ENCODE assay signal across 8 cellular contexts in the genomic region with DNA sequence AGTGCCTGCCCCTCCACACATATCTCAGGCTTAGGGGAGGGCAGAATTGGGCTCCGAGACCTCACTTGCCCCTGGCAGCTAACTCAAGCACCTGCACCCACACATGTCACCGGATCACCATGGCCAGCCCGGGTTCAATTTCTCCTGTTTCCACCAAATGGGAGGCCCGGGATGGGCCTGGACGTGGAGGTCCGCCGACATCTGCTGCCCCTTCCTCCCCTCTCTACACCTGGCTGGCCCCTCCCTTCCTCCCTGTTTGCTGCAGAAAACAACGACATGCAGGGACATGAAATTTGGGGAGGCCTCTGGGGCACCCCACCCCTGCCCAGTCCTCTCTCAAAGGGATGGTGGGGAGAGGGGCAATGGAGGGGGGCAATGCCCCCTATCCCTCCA. TPM values are rescaled to one million over a fixed set of nuclear protein-coding genes. Genes with fewer than 3 reads are reported as not detected.
DNase-seq lines count a peak whose midpoint lies in the region; FAIRE-seq and TF ChIP-seq lines count a peak whose summit lies in the region.

No MANE protein-coding gene starts in this region.

- H3K9me3 Mint-ChIP-seq in CD14-positive monocyte: peaks cover 0 to 3% (median 0%) of the 10 kb centered on the region in 7 donors
- no peaks in the 10 kb centered on the region for H3K9me3 Mint-ChIP-seq in nephron

- no peaks in the 10 kb centered on the region for H3K9me3 ChIP-seq in H1 (ENCODE audit: insufficient read depth in 2 of 2, low read depth in 1 of 2, low read length in 1 of 2)

- H3K9ac ChIP-seq in H1 (replicated peaks in 1 of 4; ENCODE audit: extremely low read depth in 1 of 4, low read depth in 3 of 4, low read length in 3 of 4): peak overlapping the region in 3 of 4 experiments; percentile 34 to 74 (median 38); a peak in 6 of 7 replicates

- no peak overlapping the region for H3K14ac ChIP-seq in H1 (ENCODE audit: insufficient read length)

- H3K4me1 ChIP-seq in H1 (replicated peaks in 1 of 4; ENCODE audit: control insufficient read depth in 3 of 4, insufficient read depth in 4 of 4, low read length in 3 of 4): peaks cover 0 to 18% (median 7%) of the 10 kb centered on the region in 4 experiments; a peak in 5 of 7 replicates

- CTCF ChIA-PET in H1 (lab: Charles Lee; ENCODE audit: partially characterized antibody): interaction anchor here (0.6 to 7.5 kb wide), 12 partner anchors 10 to 294 kb away, joined by 3 to 46 read pairs (median 3); no protein-coding TSS in a partner anchor

- H3K27me3 ChIP-seq in H1 (replicated peaks in 1 of 4; ENCODE audit: control insufficient read depth in 3 of 4, extremely low read depth in 1 of 4, insufficient read depth in 3 of 4, low read length in 3 of 4): no peaks in the 10 kb centered on the region

- intact Hi-C loops in CD14-positive monocyte (cut with micrococcal nuclease): loop anchor here (2.0 to 10.0 kb wide), 3 partner anchors 13 to 101 kb away; no protein-coding TSS in a partner anchor

- H3K79me1 ChIP-seq in H1 (ENCODE audit: low read depth, low read length): 0 out of 2 replicates have a peak, but pooled peaks cover 4% of the 10 kb centered on the region

- H3K79me2 ChIP-seq in H1 (ENCODE audit: control insufficient read depth in 1 of 2, insufficient read depth in 2 of 2, low read length in 2 of 2): peaks cover 0 to 19% of the 10 kb centered on the region in 2 experiments; a peak in 2 of 4 replicates

- H3K23ac ChIP-seq in H1 (ENCODE audit: insufficient read length): no peak overlapping the region

- no peak overlapping the region for H3K4ac ChIP-seq in H1 (replicated peaks; ENCODE audit: insufficient read length, low read depth, low read length)

- TF ChIP-seq CTCF in CD14-positive monocyte (IDR thresholded peaks at IDR 0.05) (no peak), NB4 (IDR thresholded peaks at IDR 0.05; ENCODE audit: low read depth, low read length) (no peak), H1 (IDR thresholded peaks at IDR 0.05; ENCODE audit: control extremely low read depth in 1 of 3, insufficient read depth in 1 of 3, low read depth in 1 of 3, low read length in 3 of 3) (no peak), nephron (IDR thresholded peaks at IDR 0.05; ENCODE audit: unreplicated experiment in 3 of 3) (no peak)

- H4K20me1 ChIP-seq in H1 (replicated peaks in 1 of 2; ENCODE audit: control insufficient read depth in 1 of 2, insufficient read depth in 2 of 2, low read length in 2 of 2): peaks cover 0 to 7% of the 10 kb centered on the region in 2 experiments

- H3K4me3 Mint-ChIP-seq in CD14-positive monocyte: peak overlapping the region; percentile 94 to 96
- peak overlapping the region; percentile 97 to 98 (median 98) for H3K4me3 Mint-ChIP-seq in nephron

- 0 out of 2 replicates have a peak overlapping the region, but pooled peaks have one; percentile 85 for H2BK5ac ChIP-seq in H1 (ENCODE audit: low read depth, low read length)

- WGBS in H1 (ENCODE audit: extremely low coverage in 1 of 2, insufficient coverage in 1 of 2, insufficient read length in 1 of 2, insufficient replicate concordance in 2 of 2, low coverage in 1 of 2, low lambda C conversion rate in 2 of 2, missing lambda C conversion rate in 1 of 2), 2 experiments: 19% methylated on average over 8 of the region's 8 CpGs; no CpG with 5 or more reads in 1 of the 2 experiments

- H3K4me1 Mint-ChIP-seq in CD14-positive monocyte: peaks cover 51% of the 10 kb centered on the region
- H3K4me1 Mint-ChIP-seq in nephron: peaks cover 9% of the 10 kb centered on the region

- H3K4me2 ChIP-seq in H1 (ENCODE audit: insufficient read depth in 1 of 2, low read depth in 2 of 2, low read length in 2 of 2): peak overlapping the region; percentile 91

- H3K27ac ChIP-seq in H1 (ENCODE audit: low read depth, low read length): no peak overlapping the region

- peak overlapping the region; percentile 91 for H3K4me3 ChIP-seq in NB4 (ENCODE audit: low read depth, low read length)
- H3K4me3 ChIP-seq in H1 (ENCODE audit: extremely low read depth in 1 of 4, insufficient read depth in 2 of 4, low read depth in 3 of 4, low read length in 4 of 4): peak overlapping the region; percentile 63 to 94 (median 81)

- H3K36me3 Mint-ChIP-seq in CD14-positive monocyte (peaks cover 15 to 39% of the 10 kb centered on the region in 2 donors), nephron (ENCODE audit: low read depth) (peaks cover 5% of the 10 kb centered on the region)

- H3K23me2 ChIP-seq in H1 (ENCODE audit: low read depth, low read length): peaks cover 13% of the 10 kb centered on the region; the same call in 1 of the 2 replicates

- H3K56ac ChIP-seq in H1 (replicated peaks; ENCODE audit: insufficient read length, low read depth, low read length): peak overlapping the region; percentile 53

- peaks cover 9 to 23% (median 12%) of the 10 kb centered on the region in 3 donors for H3K27me3 Mint-ChIP-seq in CD14-positive monocyte (ENCODE audit: low read depth in 3 of 3)
- H3K27me3 Mint-ChIP-seq in nephron (ENCODE audit: low read depth): no peaks in the 10 kb centered on the region

- H2AFZ ChIP-seq in H1 (ENCODE audit: low read length): no peak overlapping the region

- POLR2A ChIA-PET in H1 (lab: Charles Lee; ENCODE audit: partially characterized antibody): interaction anchor here (0.7 to 4.7 kb wide), 14 partner anchors 8 to 72 kb away, joined by 3 to 18 read pairs (median 4); a partner anchor contains a TSS

- no peak overlapping the region for H4K91ac ChIP-seq in H1 (replicated peaks; ENCODE audit: insufficient read length, low read length)

- H4K5ac ChIP-seq in H1 (ENCODE audit: insufficient read length, low read depth, low read length): peak overlapping the region; percentile 78

- H2AK5ac ChIP-seq in H1 (ENCODE audit: low read depth, low read length): no peak overlapping the region

- no peak overlapping the region for H2BK12ac ChIP-seq in H1 (ENCODE audit: low read depth, low read length)

- H4K8ac ChIP-seq in H1 (ENCODE audit: extremely low read depth, insufficient read depth, low read length): no peak overlapping the region

- no peak for TF ChIP-seq RAD21 in H1 (IDR thresholded peaks at IDR 0.05 in 1 of 2, conservative IDR thresholded peaks at IDR 0.05 in 1 of 2; ENCODE audit: low read depth in 2 of 2, low read length in 2 of 2)

- no peak overlapping the region for H2BK15ac ChIP-seq in H1 (ENCODE audit: low read length)

- TF ChIP-seq EP300 in H1 (IDR thresholded peaks at IDR 0.05; ENCODE audit: borderline replicate concordance in 1 of 2, low read depth in 2 of 2, low read length in 2 of 2): no peak

- peak overlapping the region; percentile 78 for H3K18ac ChIP-seq in H1 (ENCODE audit: extremely low read depth, low read length)

- TF ChIP-seq POLR2A in NB4 (IDR thresholded peaks at IDR 0.05; ENCODE audit: extremely low read depth, insufficient read length) (no peak), H1 (IDR thresholded peaks at IDR 0.05; ENCODE audit: control extremely low read depth in 1 of 2, low read depth in 2 of 2, low read length in 2 of 2) (no peak)

- H2BK20ac ChIP-seq in H1 (ENCODE audit: low read length): no peak overlapping the region

- DNase-seq in CD14-positive monocyte (ENCODE audit: low spot score): no peak
- no peak for DNase-seq in NB4 (ENCODE audit: low read depth)
- no peak for DNase-seq in H1 (ENCODE audit: low read depth in 1 of 2, low spot score in 2 of 2)
- no peak for DNase-seq in kidney glomerular epithelial cell (lab: John Stamatoyannopoulos, UW)
- DNase-seq in dermis blood vessel endothelial cell: no peak
- DNase-seq in NCI-H446 treated with DMSO at 0.1 percent for 48 hours (lab: John Stamatoyannopoulos, UW): no peak
- no peak for DNase-seq in Kasumi-1 (lab: John Stamatoyannopoulos, UW)

- H3K36me3 ChIP-seq in H1 (ENCODE audit: control insufficient read depth in 2 of 4, insufficient read depth in 4 of 4, low read length in 3 of 4): peaks cover 2 to 8% (median 5%) of the 10 kb centered on the region in 4 experiments; a peak in 5 of 8 replicates

- peak overlapping the region in 2 of 7 donors; percentile 32 to 66 for H3K27ac Mint-ChIP-seq in CD14-positive monocyte
- peak overlapping the region; percentile 84 to 93 (median 91) for H3K27ac Mint-ChIP-seq in nephron

- H2BK120ac ChIP-seq in H1 (replicated peaks; ENCODE audit: low read depth, low read length): no peak overlapping the region

- no peak for FAIRE-seq in H1 (lab: Jason Lieb, UNC)

RNA-seq across cellular contexts. Expression of a gene that starts 1.3 kb away (rescaled TPM):
- polyA plus RNA-seq in CD14-positive monocyte (1 to 10 TPM; 6.5 to 8.1 TPM), H1 (2011; rRNA removed) (24.4 and 34.9 TPM in 2 replicates)
- total RNA-seq in H1 (2021; fragmentation: NEBNext Ultra II Directional; extraction: Animal tissue kit (Norgen Biotek cat#: 25700)): 63.8 and 73.1 TPM in 2 replicates
- 21.8 TPM for polyA plus RNA-seq in H1 (2011; cell fraction: cytosol; rRNA removed)
- polyA plus RNA-seq in H1 (2011; cell fraction: nucleus; rRNA removed): 52.7 TPM
- polyA plus RNA-seq in H1 (2012, experiment 1 of 2): 40.6 to 71.6 TPM (median 66.7 TPM) in 4 replicates
- polyA plus RNA-seq in H1 (2012, experiment 2 of 2): 66.5 TPM
- 39.4 TPM for polyA plus RNA-seq in H1 (2013, experiment 1 of 2)
- 39.7 TPM for polyA plus RNA-seq in H1 (2013, experiment 2 of 2)
- 19.5 and 29.8 TPM in 2 replicates for polyA minus RNA-seq in H1 (2011; rRNA and poly(A)+ RNA removed)
- polyA minus RNA-seq in H1 (2011; cell fraction: cytosol; rRNA and poly(A)+ RNA removed): 43.1 TPM
- polyA minus RNA-seq in H1 (2011; cell fraction: nucleus; rRNA and poly(A)+ RNA removed): 20.4 TPM
- 84.2 and 135 TPM in 2 replicates for total RNA-seq in dermis blood vessel endothelial cell

RNA-seq across cellular contexts. Expression of a gene that starts 30.2 kb away (rescaled TPM):
- polyA plus RNA-seq in CD14-positive monocyte (1 to 10 TPM; 2.1 to 2.7 TPM), H1 (2011; rRNA removed) (17.1 and 29.1 TPM in 2 replicates)
- total RNA-seq in H1 (2021; fragmentation: NEBNext Ultra II Directional; extraction: Animal tissue kit (Norgen Biotek cat#: 25700)): 24.4 and 24.8 TPM in 2 replicates
- 16.6 TPM for polyA plus RNA-seq in H1 (2011; cell fraction: cytosol; rRNA removed)
- polyA plus RNA-seq in H1 (2011; cell fraction: nucleus; rRNA removed): 36.2 TPM
- 22.3 to 27.7 TPM (median 25.3 TPM) in 4 replicates for polyA plus RNA-seq in H1 (2012, experiment 1 of 2)
- polyA plus RNA-seq in H1 (2012, experiment 2 of 2): 18.2 TPM
- 31.2 TPM for polyA plus RNA-seq in H1 (2013, experiment 1 of 2)
- 30.1 TPM for polyA plus RNA-seq in H1 (2013, experiment 2 of 2)
- polyA minus RNA-seq in H1 (2011; rRNA and poly(A)+ RNA removed): 9.1 and 10.6 TPM in 2 replicates
- polyA minus RNA-seq in H1 (2011; cell fraction: cytosol; rRNA and poly(A)+ RNA removed): 10.7 TPM
- 13.1 TPM for polyA minus RNA-seq in H1 (2011; cell fraction: nucleus; rRNA and poly(A)+ RNA removed)
- total RNA-seq in dermis blood vessel endothelial cell: 16.7 and 21.5 TPM in 2 replicates

RNA-seq across cellular contexts. Expression of a gene that starts 30.6 kb away (rescaled TPM):
- polyA plus RNA-seq in CD14-positive monocyte (10 to 100 TPM; 37.5 to 48.0 TPM), H1 (2011; rRNA removed) (187 and 298 TPM in 2 replicates)
- 120 and 124 TPM in 2 replicates for total RNA-seq in H1 (2021; fragmentation: NEBNext Ultra II Directional; extraction: Animal tissue kit (Norgen Biotek cat#: 25700))
- polyA plus RNA-seq in H1 (2011; cell fraction: cytosol; rRNA removed): 187 TPM
- 357 TPM for polyA plus RNA-seq in H1 (2011; cell fraction: nucleus; rRNA removed)
- polyA plus RNA-seq in H1 (2012, experiment 1 of 2): 79.5 to 127 TPM (median 116 TPM) in 4 replicates
- polyA plus RNA-seq in H1 (2012, experiment 2 of 2): 86.4 TPM
- 74.9 TPM for polyA plus RNA-seq in H1 (2013, experiment 1 of 2)
- polyA plus RNA-seq in H1 (2013, experiment 2 of 2): 72.9 TPM
- 98.5 and 101 TPM in 2 replicates for polyA minus RNA-seq in H1 (2011; rRNA and poly(A)+ RNA removed)
- polyA minus RNA-seq in H1 (2011; cell fraction: cytosol; rRNA and poly(A)+ RNA removed): 89.5 TPM
- polyA minus RNA-seq in H1 (2011; cell fraction: nucleus; rRNA and poly(A)+ RNA removed): 111 TPM
- total RNA-seq in dermis blood vessel endothelial cell: 90.9 and 135 TPM in 2 replicates

RNA-seq across cellular contexts. Expression of a gene that starts 54.6 kb away (rescaled TPM):
- polyA plus RNA-seq in CD14-positive monocyte (under 1 TPM; 0.05 to 0.09 TPM), H1 (2011; rRNA removed) (1.8 and 1.9 TPM in 2 replicates)
- total RNA-seq in H1 (2021; fragmentation: NEBNext Ultra II Directional; extraction: Animal tissue kit (Norgen Biotek cat#: 25700)): 1.5 and 2.0 TPM in 2 replicates
- 1.8 TPM for polyA plus RNA-seq in H1 (2011; cell fraction: cytosol; rRNA removed)
- polyA plus RNA-seq in H1 (2011; cell fraction: nucleus; rRNA removed): 2.1 TPM
- 1.1 to 1.4 TPM (median 1.2 TPM) in 4 replicates for polyA plus RNA-seq in H1 (2012, experiment 1 of 2)
- 1.4 TPM for polyA plus RNA-seq in H1 (2012, experiment 2 of 2)
- polyA plus RNA-seq in H1 (2013, experiment 1 of 2): 1.3 TPM
- 1.3 TPM for polyA plus RNA-seq in H1 (2013, experiment 2 of 2)
- 0.61 and 1.2 TPM in 2 replicates for polyA minus RNA-seq in H1 (2011; rRNA and poly(A)+ RNA removed)
- polyA minus RNA-seq in H1 (2011; cell fraction: cytosol; rRNA and poly(A)+ RNA removed): 0.81 TPM
- polyA minus RNA-seq in H1 (2011; cell fraction: nucleus; rRNA and poly(A)+ RNA removed): 1.00 TPM
- 0.14 and 0.34 TPM in 2 replicates for total RNA-seq in dermis blood vessel endothelial cell
